Comparison of ENCODE assay signal across 27 cellular contexts in genomic region chr6:81929828-81930227, GRCh38.
A peak's percentile ranks its signal among the peaks of the same experiment; 100 is the strongest.
DNase-seq lines count a peak whose midpoint lies in the region; FAIRE-seq and TF ChIP-seq lines count a peak whose summit lies in the region.
"Had no signal": no experiment of that assay in that cellular context is flagged by ENCODE, and none has a peak within 500 bp of the region (broad histone marks: within the 10 kb centered on the region; RNA-seq: fewer than 3 reads in every experiment).

No MANE protein-coding gene starts in this region.

- H3K27me3 ChIP-seq in brain microvascular endothelial cell (replicated peaks) (no peaks in the 10 kb centered on the region), small intestine (ENCODE audit: control insufficient read depth in 2 of 2, insufficient read depth in 2 of 2, low read length in 2 of 2) (no peaks in the 10 kb centered on the region)
- H3K27me3 ChIP-seq: esophagus muscularis mucosa, sigmoid colon, suprapubic skin had no signal

- H3K36me3 ChIP-seq in brain microvascular endothelial cell (replicated peaks), result no peaks in the 10 kb centered on the region
- no peaks in the 10 kb centered on the region for H3K36me3 ChIP-seq in small intestine (ENCODE audit: control insufficient read depth in 2 of 2, insufficient read depth in 2 of 2, low read length in 2 of 2)
- H3K36me3 ChIP-seq: esophagus muscularis mucosa, sigmoid colon, suprapubic skin had no signal

- no peak for TF ChIP-seq CTCF in brain microvascular endothelial cell (IDR thresholded peaks at IDR 0.05; ENCODE audit: low read depth, low read length, missing control alignments)

- DNase-seq in G401 (ENCODE audit: low spot score) (peak; percentile 58), amniotic epithelial cell (ENCODE audit: low read depth) (peak; percentile 92), fibroblast of peridontal ligament (ENCODE audit: extremely low read depth) (peak; percentile 61), renal cortical epithelial cell (ENCODE audit: low read depth) (peak; percentile 92), brain microvascular endothelial cell (no peak), small intestine (no peak), SIG-M5 (lab: John Stamatoyannopoulos, UW) (no peak)
- DNase-seq: activated CD4-positive, alpha-beta T cell treated with anti-CD3 and anti-CD28 coated beads for 1 hour; activated CD8-positive, alpha-beta memory T cell treated with anti-CD3 and anti-CD28 coated beads for 24 hours; activated naive CD4-positive, alpha-beta T cell treated with Interleukin-2 at 50 U/mL for 16 hours; activated T-cell treated with anti-CD3 and anti-CD28 coated beads, Interleukin-2, amount 50 U/mL, for 4 hours; aorta; CD8-positive, alpha-beta memory T cell; effector memory CD8-positive, alpha-beta T cell; NCI-H187 treated with DMSO at 0.1 percent for 48 hours; NCI-H2227 treated with DMSO at 0.1 percent for 48 hours; nephron progenitor cell; OCI-M1; SHP77 treated with DMSO at 0.1 percent for 48 hours; sigmoid colon had no signal

- WGBS in small intestine, 3 donors, result 74 to 83% (median 78%) methylated on average over 3 of the region's 3 CpGs

- H3K9me3 ChIP-seq in small intestine (ENCODE audit: control insufficient read depth, low read depth), result no peaks in the 10 kb centered on the region
- H3K9me3 ChIP-seq: esophagus muscularis mucosa, sigmoid colon, suprapubic skin had no signal

- FAIRE-seq in small intestine (lab: Jason Lieb, UNC), result no peak
- FAIRE-seq: colon, GM12878, urothelium cell line had no signal

- H3K27ac ChIP-seq in brain microvascular endothelial cell (no peak overlapping the region), small intestine (ENCODE audit: low read depth in 1 of 2, low read length in 1 of 2) (no peak overlapping the region)
- H3K27ac ChIP-seq: esophagus muscularis mucosa, KMS-11, parathyroid adenoma, sigmoid colon, suprapubic skin had no signal

- in situ Hi-C loops in G401 (cut with HindIII; ENCODE audit: low sequenced_read_pairs), result no loop called here
- in situ Hi-C loops in brain microvascular endothelial cell (cut with HindIII; ENCODE audit: low pct_ligation_motif_present, low sequenced_read_pairs), result no loop called here

- H3K4me3 ChIP-seq in brain microvascular endothelial cell (ENCODE audit: low read depth, low read length) (no peak overlapping the region), small intestine (ENCODE audit: low read depth in 1 of 2, low read length in 2 of 2) (no peak overlapping the region)
- H3K4me3 ChIP-seq: esophagus muscularis mucosa, GM12878, sigmoid colon, suprapubic skin had no signal

- peaks cover 0 to 2% of the 10 kb centered on the region in 2 donors for H3K4me1 ChIP-seq in small intestine (ENCODE audit: control insufficient read depth in 2 of 2, insufficient read depth in 1 of 2, low read depth in 1 of 2, low read length in 1 of 2)
- H3K4me1 ChIP-seq: esophagus muscularis mucosa, parathyroid adenoma, sigmoid colon, suprapubic skin had no signal

Comparison
In these comparisons a context has a peak if more than half of its experiments do, and no peak if none do; other contexts are left out.
1. DNase-seq: peak in G401 (single experiment), amniotic epithelial cell (single experiment), fibroblast of peridontal ligament (single experiment) and renal cortical epithelial cell (single experiment); none in brain microvascular endothelial cell (single experiment), small intestine (single experiment) and SIG-M5 (single experiment).